10 cellular contexts compared by ENCODE assay signal in genomic region chr21:45539796-45540600, GRCh38. TPM values are rescaled to one million over a fixed set of nuclear protein-coding genes. Genes with fewer than 3 reads are reported as not detected.
DNase-seq lines count a peak whose midpoint lies in the region; ATAC-seq, FAIRE-seq and TF ChIP-seq lines count a peak whose summit lies in the region.
"Had no signal": no experiment of that assay in that cellular context is flagged by ENCODE, and none has a peak within 500 bp of the region (broad histone marks: within the 10 kb centered on the region; RNA-seq: fewer than 3 reads in every experiment).

No MANE protein-coding gene starts in this region.

- no peak for TF ChIP-seq POLR2A in HepG2 (IDR thresholded peaks at IDR 0.05; ENCODE audit: insufficient read depth in 1 of 2, low read depth in 2 of 2, low read length in 2 of 2)

- no peaks in the 10 kb centered on the region for H3K27me3 Mint-ChIP-seq in activated naive CD4-positive, alpha-beta T cell treated with anti-CD3 and anti-CD28 coated beads, Interleukin-2, amount 50 U/mL, for 24 hours
- H3K27me3 Mint-ChIP-seq in activated T-cell treated with anti-CD3 and anti-CD28 coated beads, Interleukin-2, amount 50 U/mL, for 72 hours (ENCODE audit: low read depth): no peaks in the 10 kb centered on the region

- no peaks in the 10 kb centered on the region for H4K20me1 ChIP-seq in HepG2 (ENCODE audit: insufficient read depth, low read length)

- peaks cover 49% of the 10 kb centered on the region for H3K4me1 ChIP-seq in HepG2 (ENCODE audit: insufficient read depth, low read length)

- no peak overlapping the region for H3K27ac Mint-ChIP-seq in activated naive CD4-positive, alpha-beta T cell treated with anti-CD3 and anti-CD28 coated beads, Interleukin-2, amount 50 U/mL, for 24 hours
- peak overlapping the region; percentile 88 for H3K27ac Mint-ChIP-seq in activated T-cell treated with anti-CD3 and anti-CD28 coated beads, Interleukin-2, amount 50 U/mL, for 72 hours

- DNase-seq in activated naive CD4-positive, alpha-beta T cell treated with Interleukin-2 at 50 U/mL for 16 hours: no peak
- no peak for DNase-seq in activated T-cell treated with anti-CD3 and anti-CD28 coated beads, Interleukin-2, amount 50 U/mL, for 72 hours
- DNase-seq in HepG2 (ENCODE audit: low spot score) (no peak), ureter (ENCODE audit: low spot score) (peak; percentile 39), amniotic stem cell (lab: John Stamatoyannopoulos, UW) (no peak), OCI-M2 (lab: John Stamatoyannopoulos, UW; ENCODE audit: unreplicated experiment) (no peak)
- no peak for DNase-seq in effector CD4-positive, alpha-beta T cell
- DNase-seq: retina had no signal

- no peaks in the 10 kb centered on the region for H3K9me3 ChIP-seq in HepG2 (ENCODE audit: low read length)

- peaks cover 39% of the 10 kb centered on the region for H3K79me2 ChIP-seq in HepG2 (ENCODE audit: insufficient read depth, low read length)

- no peak overlapping the region for H3K9ac ChIP-seq in HepG2 (ENCODE audit: insufficient read depth, low read depth, low read length)

- POLR2A ChIA-PET in HepG2 (lab: Yijun Ruan, JAX): interaction anchor here (0.6 to 1.6 kb wide), 2 partner anchors 11 to 69 kb away, joined by 3 to 4 read pairs; no protein-coding TSS in a partner anchor

- 93% methylated on average over 10 of the region's 24 CpGs for WGBS in HepG2 (ENCODE audit: low lambda C conversion rate)

- TF ChIP-seq EP300 in HepG2 (IDR thresholded peaks at IDR 0.05; ENCODE audit: low read depth in 2 of 2, low read length in 2 of 2) (no peak), HepG2 (CRISPR knock-in tag; IDR thresholded peaks at IDR 0.05; ENCODE audit: borderline replicate concordance) (no peak)

- peak overlapping the region; percentile 86 for H3K4me2 ChIP-seq in HepG2 (ENCODE audit: low read depth, low read length)

- in situ Hi-C loops in HepG2 (cut with HindIII; ENCODE audit: extremely low pct_ligation_motif_present, low pct_unique_long_range_greater_than_20kb): no loop called here

- peaks cover 19% of the 10 kb centered on the region for H3K4me1 Mint-ChIP-seq in activated naive CD4-positive, alpha-beta T cell treated with anti-CD3 and anti-CD28 coated beads, Interleukin-2, amount 50 U/mL, for 24 hours
- peaks cover 21% of the 10 kb centered on the region for H3K4me1 Mint-ChIP-seq in activated T-cell treated with anti-CD3 and anti-CD28 coated beads, Interleukin-2, amount 50 U/mL, for 72 hours (ENCODE audit: low read depth)

- H3K36me3 ChIP-seq in HepG2 (replicated peaks in 1 of 2; ENCODE audit: control insufficient read depth in 1 of 2, insufficient read depth in 2 of 2, low read length in 2 of 2): peaks cover 1 to 18% of the 10 kb centered on the region in 2 experiments; a peak in 2 of 5 replicates

- intact Hi-C loops in HepG2 (cut with micrococcal nuclease; ENCODE audit: unreplicated experiment): no loop called here

- H3K36me3 Mint-ChIP-seq in activated naive CD4-positive, alpha-beta T cell treated with anti-CD3 and anti-CD28 coated beads, Interleukin-2, amount 50 U/mL, for 24 hours: peaks cover 2% of the 10 kb centered on the region
- H3K36me3 Mint-ChIP-seq in activated T-cell treated with anti-CD3 and anti-CD28 coated beads, Interleukin-2, amount 50 U/mL, for 72 hours (ENCODE audit: insufficient read depth in 2 of 2): peaks cover 0 to 2% of the 10 kb centered on the region in 2 donors

- no peak for TF ChIP-seq RAD21 in HepG2 (CRISPR knock-in tag; IDR thresholded peaks at IDR 0.05)

- H3K9me3 Mint-ChIP-seq in activated naive CD4-positive, alpha-beta T cell treated with anti-CD3 and anti-CD28 coated beads, Interleukin-2, amount 50 U/mL, for 24 hours: no peaks in the 10 kb centered on the region
- H3K9me3 Mint-ChIP-seq in activated T-cell treated with anti-CD3 and anti-CD28 coated beads, Interleukin-2, amount 50 U/mL, for 72 hours: no peaks in the 10 kb centered on the region

- BruUV-seq in HepG2 (replicated peaks; lab: Mats Ljungman, UMichigan): no TSS peak

- no peak for TF ChIP-seq CTCF in HepG2 (CRISPR knock-in tag; IDR thresholded peaks at IDR 0.05)

- peak overlapping the region; percentile 87 for H3K4me3 Mint-ChIP-seq in activated naive CD4-positive, alpha-beta T cell treated with anti-CD3 and anti-CD28 coated beads, Interleukin-2, amount 50 U/mL, for 24 hours
- H3K4me3 Mint-ChIP-seq in activated T-cell treated with anti-CD3 and anti-CD28 coated beads, Interleukin-2, amount 50 U/mL, for 72 hours: peak overlapping the region; percentile 80 to 91

- CTCF ChIA-PET in HepG2 (lab: Yijun Ruan, JAX; ENCODE audit: low intra/inter-chr PET ratio, low total read pairs): no interaction called here

- no peak for FAIRE-seq in HepG2 (lab: Jason Lieb, UNC)

- peak overlapping the region in 1 of 3 experiments; percentile 80; a peak in 1 of 6 replicates for H3K4me3 ChIP-seq in HepG2 (replicated peaks in 1 of 3; ENCODE audit: insufficient read depth in 1 of 3, low read depth in 2 of 3, low read length in 3 of 3)

- no peak overlapping the region for H3K27ac ChIP-seq in HepG2 (ENCODE audit: extremely low read length, insufficient read depth, low read length)

- no peak for ATAC-seq in activated T-cell treated with anti-CD3 and anti-CD28 coated beads, Interleukin-2, amount 50 U/mL, for 72 hours (replicated peaks in 1 of 2)
- ATAC-seq in HepG2: no peak

- H3K27me3 ChIP-seq in HepG2 (ENCODE audit: control insufficient read depth in 1 of 2, insufficient read depth in 2 of 2, low read length in 2 of 2): peaks cover 0 to 11% of the 10 kb centered on the region in 2 experiments; a peak in 3 of 5 replicates
- H3K27me3 ChIP-seq: dorsolateral prefrontal cortex had no signal

- no peak overlapping the region for H2AFZ ChIP-seq in HepG2 (ENCODE audit: low read length)

TF ChIP-seq in HepG2, 621 proteins besides CTCF, POLR2A, EP300 and RAD21:
- TF ChIP-seq SMAD1 (CRISPR knock-in tag; IDR thresholded peaks at IDR 0.05; ENCODE audit: borderline replicate concordance, low read depth): no peak
- no peak for TF ChIP-seq ZNF589 (CRISPR knock-in tag; conservative IDR thresholded peaks at IDR 0.05)
- TF ChIP-seq SRF (IDR thresholded peaks at IDR 0.05; ENCODE audit: low read depth, low read length): no peak
- no peak for TF ChIP-seq NFE2 (CRISPR knock-in tag; IDR thresholded peaks at IDR 0.05)

RNA-seq across cellular contexts. Expression of gene SLC19A1, which starts 2.2 kb away (rescaled TPM):
- total RNA-seq in activated T-cell treated with anti-CD3 and anti-CD28 coated beads, Interleukin-2, amount 50 U/mL, for 72 hours: 10 to 100 TPM; 30.4 to 40.1 TPM
- total RNA-seq in HepG2 (2016; rRNA removed; fragmentation: Illumina TruSeq; extraction: Trizol): 12.6 and 21.8 TPM in 2 replicates
- 4.8 and 5.6 TPM in 2 replicates for total RNA-seq in HepG2 (2016; cell fraction: cytosol; rRNA removed; fragmentation: Illumina TruSeq; extraction: Trizol; ENCODE audit: low read depth)
- 11.0 and 23.6 TPM in 2 replicates for total RNA-seq in HepG2 (2016; cell fraction: insoluble cytoplasmic fraction; rRNA removed; fragmentation: Illumina TruSeq; extraction: Trizol)
- 10.8 TPM in 2 replicates for total RNA-seq in HepG2 (2016; cell fraction: membrane; rRNA removed; fragmentation: Illumina TruSeq; extraction: Trizol)
- 21.2 and 27.4 TPM in 2 replicates for total RNA-seq in HepG2 (2016; cell fraction: nucleus; rRNA removed; fragmentation: Illumina TruSeq; extraction: Trizol)
- polyA plus RNA-seq in HepG2 (2011; rRNA removed): 23.0 and 31.0 TPM in 2 replicates
- 14.5 and 24.7 TPM in 2 replicates for polyA plus RNA-seq in HepG2 (2011; cell fraction: cytosol; rRNA removed)
- polyA plus RNA-seq in HepG2 (2011; cell fraction: nucleus; rRNA removed): 49.0 and 62.1 TPM in 2 replicates
- 18.0 and 36.8 TPM in 2 replicates for polyA plus RNA-seq in HepG2 (2012)
- polyA plus RNA-seq in HepG2 (2016; cell fraction: cytosol; fragmentation: Illumina TruSeq; extraction: Trizol; ENCODE audit: low read depth): 3.7 and 4.0 TPM in 2 replicates
- polyA plus RNA-seq in HepG2 (2016; cell fraction: insoluble cytoplasmic fraction; fragmentation: Illumina TruSeq; extraction: Trizol; ENCODE audit: low read depth): 11.1 and 13.0 TPM in 2 replicates
- 6.4 and 7.2 TPM in 2 replicates for polyA plus RNA-seq in HepG2 (2016; cell fraction: membrane; fragmentation: Illumina TruSeq; extraction: Trizol; ENCODE audit: low read depth)
- polyA plus RNA-seq in HepG2 (2016; cell fraction: nucleus; fragmentation: Illumina TruSeq; extraction: Trizol; ENCODE audit: insufficient read depth, low read depth): 44.5 and 46.0 TPM in 2 replicates
- 42.0 and 128 TPM in 2 replicates for polyA minus RNA-seq in HepG2 (2011; rRNA and poly(A)+ RNA removed; ENCODE audit: low replicate concordance)
- 32.2 and 34.4 TPM in 2 replicates for polyA minus RNA-seq in HepG2 (2011; cell fraction: cytosol; rRNA and poly(A)+ RNA removed)
- 12.2 and 14.7 TPM in 2 replicates for polyA minus RNA-seq in HepG2 (2011; cell fraction: nucleus; rRNA and poly(A)+ RNA removed)
- total RNA-seq in ureter: 23.0 TPM
